17 cellular contexts compared by ENCODE assay signal in genomic region chr10:79173582-79174262, GRCh38.
"Had no signal": no experiment of that assay in that cellular context is flagged by ENCODE, and none has a peak within 500 bp of the region (broad histone marks: within the 10 kb centered on the region; RNA-seq: fewer than 3 reads in every experiment).

No MANE protein-coding gene starts in this region.

- DNase-seq: activated CD4-positive, alpha-beta memory T cell treated with anti-CD3 and anti-CD28 coated beads, Interleukin-2, amount 10 ng/mL, durations not matched to agents 7 days and 5 days; activated CD4-positive, alpha-beta T cell treated with anti-CD3 and anti-CD28 coated beads for 1 hour; activated naive CD4-positive, alpha-beta T cell treated with Interleukin-2 at 50 U/mL for 16 hours; activated naive CD8-positive, alpha-beta T cell treated with anti-CD3 and anti-CD28 coated beads, Interleukin-2, amount 50 U/mL, for 24 hours; central memory CD4-positive, alpha-beta T cell; effector CD8-positive, alpha-beta T cell; kidney; midbrain; stimulated activated CD4-positive, alpha-beta T cell treated with anti-CD3 and anti-CD28 coated beads, Interleukin-2, amount 100 ng/mL, for 24 hours; stimulated activated naive CD4-positive, alpha-beta T cell treated with Interleukin-2 at 50 U/mL for 16 hours; T1000 had no signal

- H3K36me3 ChIP-seq: prostate gland had no signal

- H3K27ac Mint-ChIP-seq: activated CD4-positive, alpha-beta memory T cell treated with anti-CD3 and anti-CD28 coated beads, Interleukin-2, amount 10 ng/mL, durations not matched to agents 7 days and 5 days; activated naive CD8-positive, alpha-beta T cell treated with anti-CD3 and anti-CD28 coated beads, Interleukin-2, amount 50 U/mL, for 24 hours; activated T-helper 1 cell treated with anti-CD3 and anti-CD28 coated beads, Interleukin-12 subunit alpha, Interleukin-12 subunit beta, Interleukin-2, Interleukin-4 antibody, amounts not matched to agents 30 ng/mL and 10 ng/mL and 1 ng/mL, durations not matched to agents 14 hours and 24 hours and 36 hours had no signal

- H3K4me3 ChIP-seq: coronary artery, prostate gland, suprapubic skin had no signal

- H3K9me3 Mint-ChIP-seq: activated CD4-positive, alpha-beta memory T cell treated with anti-CD3 and anti-CD28 coated beads, Interleukin-2, amount 10 ng/mL, durations not matched to agents 7 days and 5 days; activated naive CD8-positive, alpha-beta T cell treated with anti-CD3 and anti-CD28 coated beads, Interleukin-2, amount 50 U/mL, for 24 hours; activated T-helper 1 cell treated with anti-CD3 and anti-CD28 coated beads, Interleukin-12 subunit alpha, Interleukin-12 subunit beta, Interleukin-2, Interleukin-4 antibody, amounts not matched to agents 30 ng/mL and 10 ng/mL and 1 ng/mL, durations not matched to agents 14 hours and 24 hours and 36 hours had no signal

- H3K27me3 ChIP-seq: suprapubic skin had no signal

- H3K27me3 Mint-ChIP-seq: activated CD4-positive, alpha-beta memory T cell treated with anti-CD3 and anti-CD28 coated beads, Interleukin-2, amount 10 ng/mL, durations not matched to agents 7 days and 5 days; activated naive CD8-positive, alpha-beta T cell treated with anti-CD3 and anti-CD28 coated beads, Interleukin-2, amount 50 U/mL, for 24 hours had no signal

- H3K4me1 ChIP-seq: prostate gland had no signal

- H3K4me1 Mint-ChIP-seq: activated CD4-positive, alpha-beta memory T cell treated with anti-CD3 and anti-CD28 coated beads, Interleukin-2, amount 10 ng/mL, durations not matched to agents 7 days and 5 days; activated naive CD8-positive, alpha-beta T cell treated with anti-CD3 and anti-CD28 coated beads, Interleukin-2, amount 50 U/mL, for 24 hours had no signal

- H3K4me3 Mint-ChIP-seq: activated CD4-positive, alpha-beta memory T cell treated with anti-CD3 and anti-CD28 coated beads, Interleukin-2, amount 10 ng/mL, durations not matched to agents 7 days and 5 days; activated naive CD8-positive, alpha-beta T cell treated with anti-CD3 and anti-CD28 coated beads, Interleukin-2, amount 50 U/mL, for 24 hours; activated T-helper 1 cell treated with anti-CD3 and anti-CD28 coated beads, Interleukin-12 subunit alpha, Interleukin-12 subunit beta, Interleukin-2, Interleukin-4 antibody, amounts not matched to agents 30 ng/mL and 10 ng/mL and 1 ng/mL, durations not matched to agents 14 hours and 24 hours and 36 hours had no signal

- ATAC-seq: activated naive CD8-positive, alpha-beta T cell treated with anti-CD3 and anti-CD28 coated beads, Interleukin-2, amount 50 U/mL, for 24 hours; sciatic nerve had no signal

- H3K27ac ChIP-seq: epithelial cell of prostate, prostate gland, suprapubic skin had no signal

- H3K9me3 ChIP-seq: prostate gland, suprapubic skin had no signal
